Comparison of ENCODE assay signal across 24 cellular contexts in genomic region chr11:70430671-70431574, GRCh38.
"Had no signal": no experiment of that assay in that cellular context is flagged by ENCODE, and none has a peak within 500 bp of the region (broad histone marks: within the 10 kb centered on the region; RNA-seq: fewer than 3 reads in every experiment).

No MANE protein-coding gene starts in this region.

- H3K36me3 Mint-ChIP-seq: activated naive CD8-positive, alpha-beta T cell; natural killer cell treated with Interleukin-12 subunit alpha and Interleukin-12 subunit beta and Interleukin-15 and Interleukin-18, amount 100 ng/mL, for 72 hours had no signal

- H3K27me3 Mint-ChIP-seq: activated naive CD8-positive, alpha-beta T cell had no signal

- H3K27ac ChIP-seq: adrenal gland, ascending aorta, brain microvascular endothelial cell, epithelial cell of prostate, esophagus squamous epithelium, left ventricle myocardium inferior, ovary, psoas muscle, stomach, thyroid gland, VCaP had no signal

- H3K4me1 ChIP-seq: adrenal gland, ascending aorta, esophagus squamous epithelium, left ventricle myocardium inferior, psoas muscle, stomach, thyroid gland had no signal

- H3K4me3 Mint-ChIP-seq: activated naive CD8-positive, alpha-beta T cell; dendritic cell treated with granulocyte-macrophage colony-stimulating factor and Interleukin-4, amounts not matched to agents 40 ng/mL and 50 ng/mL, for 4 days; natural killer cell treated with Interleukin-12 subunit alpha and Interleukin-12 subunit beta and Interleukin-15 and Interleukin-18, amount 100 ng/mL, for 72 hours; stimulated activated naive B cell treated with anti-CD40 and anti-IgM and Interleukin-4, amounts not matched to agents 10 μg/mL and 1 μg/mL and 100 μg/mL, for 72 hours had no signal

- H3K4me3 ChIP-seq: adrenal gland, ascending aorta, esophagus squamous epithelium, left ventricle myocardium inferior, mucosa of descending colon, ovary, psoas muscle, stomach, thyroid gland had no signal

- H3K27me3 ChIP-seq: adrenal gland, ascending aorta, brain microvascular endothelial cell, esophagus squamous epithelium, ovary, stomach, thyroid gland had no signal

- H3K36me3 ChIP-seq: ovary had no signal

- ATAC-seq: activated CD4-positive, CD25-positive, alpha-beta regulatory T cell treated with anti-CD3 and anti-CD28 coated beads, Interleukin-2, amount 50 U/mL, for 24 hours; mucosa of descending colon; psoas muscle had no signal

- H3K27ac Mint-ChIP-seq: activated naive CD8-positive, alpha-beta T cell; dendritic cell treated with granulocyte-macrophage colony-stimulating factor and Interleukin-4, amounts not matched to agents 40 ng/mL and 50 ng/mL, for 4 days; natural killer cell treated with Interleukin-12 subunit alpha and Interleukin-12 subunit beta and Interleukin-15 and Interleukin-18, amount 100 ng/mL, for 72 hours; stimulated activated naive B cell treated with anti-CD40 and anti-IgM and Interleukin-4, amounts not matched to agents 10 μg/mL and 1 μg/mL and 100 μg/mL, for 72 hours had no signal

- DNase-seq: activated CD4-positive, alpha-beta T cell treated with anti-CD3 and anti-CD28 coated beads for 48 hours; activated CD4-positive, alpha-beta T cell treated with anti-CD3 and anti-CD28 coated beads, Interleukin-2, amount 50 U/mL, for 48 hours; activated CD8-positive, alpha-beta memory T cell treated with anti-CD3 and anti-CD28 coated beads for 24 hours; activated effector memory CD4-positive, alpha-beta T cell treated with Interleukin-2 at 50 U/mL for 16 hours; activated naive CD4-positive, alpha-beta T cell treated with Interleukin-2 at 50 U/mL for 16 hours; adrenal gland; brain microvascular endothelial cell; esophagus squamous epithelium; left ventricle myocardium inferior; mucosa of descending colon; ovary; stimulated activated CD4-positive, alpha-beta T cell treated with anti-CD3 and anti-CD28 coated beads, Interleukin-15, amount 100 ng/mL, for 24 hours; stimulated activated CD4-positive, alpha-beta T cell treated with anti-CD3 and anti-CD28 coated beads, Interleukin-2, amount 100 ng/mL, for 24 hours; stimulated activated naive B cell treated with anti-CD40 and anti-IgM and Interleukin-4, amounts not matched to agents 10 μg/mL and 1 μg/mL and 100 μg/mL, for 72 hours; stomach; thyroid gland had no signal

- H3K9me3 Mint-ChIP-seq: dendritic cell treated with granulocyte-macrophage colony-stimulating factor and Interleukin-4, amounts not matched to agents 40 ng/mL and 50 ng/mL, for 4 days; natural killer cell treated with Interleukin-12 subunit alpha and Interleukin-12 subunit beta and Interleukin-15 and Interleukin-18, amount 100 ng/mL, for 72 hours; stimulated activated naive B cell treated with anti-CD40 and anti-IgM and Interleukin-4, amounts not matched to agents 10 μg/mL and 1 μg/mL and 100 μg/mL, for 72 hours had no signal
